In genomic region chr6:122610690-122611455, GRCh38 we compare ENCODE assay signal across 1 cellular context.
A peak's percentile ranks its signal among the peaks of the same experiment; 100 is the strongest.
TF ChIP-seq lines count a peak whose summit lies in the region.

No MANE protein-coding gene starts in this region.

TF ChIP-seq in H1, 55 proteins besides CTCF, POLR2A, EP300 and RAD21:
- TF ChIP-seq CHD2 (IDR thresholded peaks at IDR 0.05; ENCODE audit: low read length) (no peak), EZH2 (IDR thresholded peaks at IDR 0.05; ENCODE audit: low read depth, low read length, severe bottlenecking) (peak; percentile 44), CEBPB (IDR thresholded peaks at IDR 0.05; ENCODE audit: low read depth, low read length) (no peak), YY1 (IDR thresholded peaks at IDR 0.05; ENCODE audit: low read depth, low read length) (peak; percentile 46; the same call in 1 of the 2 replicates), SAP30 (IDR thresholded peaks at IDR 0.05; ENCODE audit: insufficient read depth, insufficient replicate concordance, low read length) (no peak), BACH1 (IDR thresholded peaks at IDR 0.05; ENCODE audit: low read length) (peak; percentile 33; the same call in 1 of the 2 replicates), BRCA1 (IDR thresholded peaks at IDR 0.05; ENCODE audit: low read depth, low read length) (no peak), SIN3A (conservative IDR thresholded peaks at IDR 0.05 in 1 of 2, IDR thresholded peaks at IDR 0.05 in 1 of 2; ENCODE audit: low read depth in 1 of 2, low read length in 2 of 2) (0 out of 4 replicates have a peak, but pooled peaks of 1 of the 2 experiments have one; percentile 57), SUZ12 (IDR thresholded peaks at IDR 0.05; ENCODE audit: low read length) (peak; percentile 68; the same call in 1 of the 2 replicates), ASH2L (IDR thresholded peaks at IDR 0.05; ENCODE audit: low read length) (peak; percentile 26), HDAC2 (IDR thresholded peaks at IDR 0.05; ENCODE audit: borderline replicate concordance in 1 of 2, low read depth in 2 of 2, low read length in 2 of 2) (0 out of 4 replicates have a peak, but pooled peaks of 1 of the 2 experiments have one; percentile 4)
